In the genomic region with DNA sequence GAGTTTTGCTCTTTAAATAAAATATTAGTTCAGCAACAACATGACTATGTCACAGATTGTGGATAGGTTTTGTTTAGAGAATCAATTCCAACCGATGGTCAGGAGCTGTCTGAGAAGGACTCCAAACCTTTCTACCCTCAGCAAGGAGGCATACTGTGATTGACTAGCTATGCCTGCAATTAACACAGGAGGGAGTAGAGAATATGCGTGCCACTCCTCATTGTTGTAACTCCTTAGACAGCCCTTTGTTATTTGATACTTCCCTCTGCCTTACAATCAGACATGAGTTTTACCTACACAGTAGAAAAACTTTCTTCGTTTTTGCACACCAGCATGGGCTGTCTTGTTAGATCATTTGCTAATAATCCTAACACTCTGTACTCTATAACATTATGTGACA, we compare ENCODE assay signal across 1 cellular context.
TF ChIP-seq lines count a peak whose summit lies in the region.

No MANE protein-coding gene starts in this region.

TF ChIP-seq in Ishikawa, 13 proteins besides CTCF, POLR2A, EP300 and RAD21 (continued from another document):
- TF ChIP-seq, protein P1, sequence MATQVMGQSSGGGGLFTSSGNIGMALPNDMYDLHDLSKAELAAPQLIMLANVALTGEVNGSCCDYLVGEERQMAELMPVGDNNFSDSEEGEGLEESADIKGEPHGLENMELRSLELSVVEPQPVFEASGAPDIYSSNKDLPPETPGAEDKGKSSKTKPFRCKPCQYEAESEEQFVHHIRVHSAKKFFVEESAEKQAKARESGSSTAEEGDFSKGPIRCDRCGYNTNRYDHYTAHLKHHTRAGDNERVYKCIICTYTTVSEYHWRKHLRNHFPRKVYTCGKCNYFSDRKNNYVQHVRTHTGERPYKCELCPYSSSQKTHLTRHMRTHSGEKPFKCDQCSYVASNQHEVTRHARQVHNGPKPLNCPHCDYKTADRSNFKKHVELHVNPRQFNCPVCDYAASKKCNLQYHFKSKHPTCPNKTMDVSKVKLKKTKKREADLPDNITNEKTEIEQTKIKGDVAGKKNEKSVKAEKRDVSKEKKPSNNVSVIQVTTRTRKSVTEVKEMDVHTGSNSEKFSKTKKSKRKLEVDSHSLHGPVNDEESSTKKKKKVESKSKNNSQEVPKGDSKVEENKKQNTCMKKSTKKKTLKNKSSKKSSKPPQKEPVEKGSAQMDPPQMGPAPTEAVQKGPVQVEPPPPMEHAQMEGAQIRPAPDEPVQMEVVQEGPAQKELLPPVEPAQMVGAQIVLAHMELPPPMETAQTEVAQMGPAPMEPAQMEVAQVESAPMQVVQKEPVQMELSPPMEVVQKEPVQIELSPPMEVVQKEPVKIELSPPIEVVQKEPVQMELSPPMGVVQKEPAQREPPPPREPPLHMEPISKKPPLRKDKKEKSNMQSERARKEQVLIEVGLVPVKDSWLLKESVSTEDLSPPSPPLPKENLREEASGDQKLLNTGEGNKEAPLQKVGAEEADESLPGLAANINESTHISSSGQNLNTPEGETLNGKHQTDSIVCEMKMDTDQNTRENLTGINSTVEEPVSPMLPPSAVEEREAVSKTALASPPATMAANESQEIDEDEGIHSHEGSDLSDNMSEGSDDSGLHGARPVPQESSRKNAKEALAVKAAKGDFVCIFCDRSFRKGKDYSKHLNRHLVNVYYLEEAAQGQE (IDR thresholded peaks at IDR 0.05; ENCODE audit: low read depth): no peak
- TF ChIP-seq NFIC (IDR thresholded peaks at IDR 0.05) (peak; percentile 34), FOXM1 (IDR thresholded peaks at IDR 0.05; ENCODE audit: borderline replicate concordance, low read depth) (peak; percentile 41; the same call in 1 of the 2 replicates)
